ENCODE assay signal across 28 cellular contexts in genomic region chr12:76460807-76461206, GRCh38.
DNase-seq lines count a peak whose midpoint lies in the region; ATAC-seq and TF ChIP-seq lines count a peak whose summit lies in the region.
"Had no signal": no experiment of that assay in that cellular context is flagged by ENCODE, and none has a peak within 500 bp of the region (broad histone marks: within the 10 kb centered on the region; RNA-seq: fewer than 3 reads in every experiment).

No MANE protein-coding gene starts in this region.

- no peak for TF ChIP-seq CTCF in C4-2B (conservative IDR thresholded peaks at IDR 0.05)
- TF ChIP-seq CTCF in SK-N-SH (IDR thresholded peaks at IDR 0.05): no peak

- no peak overlapping the region for H2AFZ ChIP-seq in SK-N-SH (ENCODE audit: low read depth)

- no peaks in the 10 kb centered on the region for H3K9me3 Mint-ChIP-seq in naive thymus-derived CD8-positive, alpha-beta T cell
- H3K9me3 Mint-ChIP-seq: CD14-positive monocyte, nephron had no signal

- H3K4me3 Mint-ChIP-seq in naive thymus-derived CD8-positive, alpha-beta T cell: no peak overlapping the region
- H3K4me3 Mint-ChIP-seq: activated CD8-positive, alpha-beta T cell treated with anti-CD3 and anti-CD28 coated beads, Interleukin-2, amount 10 ng/mL, durations not matched to agents 7 days and 5 days; CD14-positive monocyte; nephron had no signal

- H3K4me3 ChIP-seq in adipocyte (ENCODE audit: low read length) (no peak overlapping the region), SK-N-SH (ENCODE audit: low read depth in 2 of 2, low read length in 1 of 2) (no peak overlapping the region)
- H3K4me3 ChIP-seq: left ventricle myocardium inferior, pancreas, smooth muscle cell had no signal

- no peaks in the 10 kb centered on the region for H3K27me3 Mint-ChIP-seq in naive thymus-derived CD8-positive, alpha-beta T cell

- H3K36me3 Mint-ChIP-seq in naive thymus-derived CD8-positive, alpha-beta T cell: peaks cover 0 to 8% (median 0%) of the 10 kb centered on the region in 3 donors
- H3K36me3 Mint-ChIP-seq: CD14-positive monocyte had no signal

- TF ChIP-seq RAD21 in SK-N-SH (IDR thresholded peaks at IDR 0.05; ENCODE audit: low read length): no peak

- peaks cover 12% of the 10 kb centered on the region for H3K4me1 ChIP-seq in adipocyte (ENCODE audit: control insufficient read depth, insufficient read depth, low read length)
- peaks cover 0 to 10% of the 10 kb centered on the region in 2 experiments; a peak in 1 of 4 replicates for H3K4me1 ChIP-seq in SK-N-SH (ENCODE audit: control insufficient read depth in 1 of 2, insufficient read depth in 2 of 2, low read depth in 1 of 2, low read length in 1 of 2)

- POLR2A ChIA-PET in naive thymus-derived CD8-positive, alpha-beta T cell (lab: Charles Lee): no interaction called here
- POLR2A ChIA-PET in SK-N-SH (lab: Yijun Ruan, JAX): no interaction called here

- H3K9me3 ChIP-seq in adipocyte (ENCODE audit: control insufficient read depth, low read length) (no peaks in the 10 kb centered on the region), SK-N-SH (no peaks in the 10 kb centered on the region)
- H3K9me3 ChIP-seq: left ventricle myocardium inferior, pancreas had no signal

- H3K4me2 ChIP-seq in SK-N-SH: no peak overlapping the region
- H3K4me2 ChIP-seq: smooth muscle cell had no signal

- CTCF ChIA-PET in SK-N-SH (lab: Yijun Ruan, JAX): interaction anchor here (0.6 to 1.2 kb wide), 2 partner anchors 103 to 777 kb away, joined by 3 read pairs; no protein-coding TSS in a partner anchor

- peak overlapping the region; percentile 14 to 88 (median 62) for H3K27ac Mint-ChIP-seq in naive thymus-derived CD8-positive, alpha-beta T cell
- H3K27ac Mint-ChIP-seq: activated CD8-positive, alpha-beta T cell treated with anti-CD3 and anti-CD28 coated beads, Interleukin-2, amount 10 ng/mL, durations not matched to agents 7 days and 5 days; nephron had no signal

- DNase-seq in DMS79 (lab: John Stamatoyannopoulos, UW): peak; percentile 64
- DNase-seq in adipocyte (ENCODE audit: low read depth): peak; percentile 27
- DNase-seq in naive thymus-derived CD8-positive, alpha-beta T cell: no peak
- no peak for DNase-seq in SK-N-SH
- DNase-seq: activated CD4-positive, alpha-beta T cell treated with anti-CD3 and anti-CD28 coated beads for 1 hour; activated CD8-positive, alpha-beta T cell treated with anti-CD3 and anti-CD28 coated beads, Interleukin-2, amount 10 ng/mL, durations not matched to agents 7 days and 5 days; amniotic stem cell; brain microvascular endothelial cell; H7; islet precursor cell; KBM-7; left ventricle myocardium inferior; midbrain; MM.1S; NCI-H1417 treated with DMSO at 0.1 percent for 48 hours; NCI-H2081 treated with DMSO at 0.1 percent for 48 hours; NCI-H345; NCI-H748 treated with DMSO at 0.1 percent for 48 hours; pancreas; retina; stimulated activated CD4-positive, alpha-beta T cell treated with anti-CD3 and anti-CD28 coated beads, Interleukin-1b, Interleukin-23, amount 100 ng/mL, for 48 hours; trophoblast cell had no signal

- no peak overlapping the region for H3K9ac ChIP-seq in adipocyte (ENCODE audit: low read length)
- no peak overlapping the region for H3K9ac ChIP-seq in SK-N-SH

- ATAC-seq in naive thymus-derived CD8-positive, alpha-beta T cell: no peak
- no peak for ATAC-seq in HG02852 (IDR thresholded peaks at IDR 0.05; ENCODE audit: unreplicated experiment)
- ATAC-seq in GM19324 (IDR thresholded peaks at IDR 0.05; ENCODE audit: low FRiP score, unreplicated experiment): no peak
- ATAC-seq: activated CD8-positive, alpha-beta T cell treated with anti-CD3 and anti-CD28 coated beads, Interleukin-2, amount 10 ng/mL, durations not matched to agents 7 days and 5 days; pancreas had no signal

- TF ChIP-seq EP300 in SK-N-SH (IDR thresholded peaks at IDR 0.05; ENCODE audit: borderline replicate concordance in 1 of 2, low read depth in 1 of 2, low read length in 1 of 2): no peak

- H3K4me1 Mint-ChIP-seq in naive thymus-derived CD8-positive, alpha-beta T cell: peaks cover 18 to 52% (median 42%) of the 10 kb centered on the region in 4 donors

- H4K20me1 ChIP-seq in SK-N-SH (ENCODE audit: insufficient read depth): no peaks in the 10 kb centered on the region

- no peaks in the 10 kb centered on the region for H3K9me2 ChIP-seq in SK-N-SH

- H3K27ac ChIP-seq in C4-2B (0 out of 2 replicates have a peak overlapping the region, but pooled peaks have one; percentile 25), SK-N-SH (ENCODE audit: low read depth in 2 of 2, low read length in 1 of 2) (no peak overlapping the region)
- H3K27ac ChIP-seq: brain microvascular endothelial cell, left ventricle myocardium inferior, pancreas had no signal

- H3F3A ChIP-seq in SK-N-SH (replicated peaks; ENCODE audit: insufficient read depth): peaks cover 8% of the 10 kb centered on the region

- peaks cover 56% of the 10 kb centered on the region; the same call in 1 of the 2 replicates for H3K79me2 ChIP-seq in SK-N-SH (ENCODE audit: insufficient read depth)

- no peaks in the 10 kb centered on the region for H3K27me3 ChIP-seq in adipocyte (replicated peaks; ENCODE audit: control insufficient read depth, insufficient read depth, low read length)
- no peaks in the 10 kb centered on the region for H3K27me3 ChIP-seq in SK-N-SH (ENCODE audit: insufficient read depth)
- H3K27me3 ChIP-seq: brain microvascular endothelial cell, pancreas had no signal

- H3K36me3 ChIP-seq in adipocyte (ENCODE audit: control insufficient read depth, insufficient read depth, low read length, severe bottlenecking) (no peaks in the 10 kb centered on the region), SK-N-SH (replicated peaks in 1 of 2; ENCODE audit: control insufficient read depth in 1 of 2, insufficient read depth in 2 of 2, low read length in 1 of 2) (no peaks in the 10 kb centered on the region)
- H3K36me3 ChIP-seq: brain microvascular endothelial cell, left ventricle myocardium inferior, pancreas had no signal

TF ChIP-seq in SK-N-SH, 30 proteins besides CTCF, POLR2A, EP300 and RAD21:
- TF ChIP-seq USF2 (IDR thresholded peaks at IDR 0.05; ENCODE audit: borderline replicate concordance, low read depth, low read length) (no peak), JUND (IDR thresholded peaks at IDR 0.05) (no peak), SMC3 (IDR thresholded peaks at IDR 0.05; ENCODE audit: low read depth, low read length) (no peak), FOSL2 (IDR thresholded peaks at IDR 0.05; ENCODE audit: borderline replicate concordance, low read depth) (no peak), USF1 (IDR thresholded peaks at IDR 0.05; ENCODE audit: borderline replicate concordance, low read depth) (no peak), REST (IDR thresholded peaks at IDR 0.05; ENCODE audit: low read depth, low read length) (no peak), YY1 (IDR thresholded peaks at IDR 0.05; ENCODE audit: low read depth) (no peak), GABPA (IDR thresholded peaks at IDR 0.05; ENCODE audit: low read depth) (no peak)

Comparison
In these comparisons a context has a peak if more than half of its experiments do, and no peak if none do; other contexts are left out.
1. DNase-seq: peak in DMS79 (single experiment) and adipocyte (single experiment); none in naive thymus-derived CD8-positive, alpha-beta T cell (0 of 10) and SK-N-SH (single experiment).